In genomic region chr1:115983584-115983983, GRCh38 we compare ENCODE assay signal across 32 cellular contexts.
"Had no signal": no experiment of that assay in that cellular context is flagged by ENCODE, and none has a peak within 500 bp of the region (broad histone marks: within the 10 kb centered on the region; RNA-seq: fewer than 3 reads in every experiment).

No MANE protein-coding gene starts in this region.

- DNase-seq: activated CD4-positive, alpha-beta memory T cell treated with anti-CD3 and anti-CD28 coated beads, Interleukin-2, amount 10 ng/mL, durations not matched to agents 7 days and 5 days; activated CD4-positive, alpha-beta T cell treated with anti-CD3 and anti-CD28 coated beads for 4 hours; activated CD4-positive, alpha-beta T cell treated with anti-CD3 and anti-CD28 coated beads, Interleukin-2, amount 50 U/mL, for 1 hour; activated CD8-positive, alpha-beta memory T cell treated with anti-CD3 and anti-CD28 coated beads for 24 hours; activated CD8-positive, alpha-beta memory T cell treated with anti-CD3 and anti-CD28 coated beads, Interleukin-2, amount 10 ng/mL, durations not matched to agents 7 days and 5 days; activated CD8-positive, alpha-beta memory T cell treated with anti-CD3 and anti-CD28 coated beads, Interleukin-2, amount 50 U/mL, for 48 hours; activated effector memory CD4-positive, alpha-beta T cell treated with Interleukin-2 at 50 U/mL for 16 hours; activated naive CD4-positive, alpha-beta T cell; activated naive CD4-positive, alpha-beta T cell treated with anti-CD3 and anti-CD28 coated beads, Interleukin-2, amount 50 U/mL, for 16 hours; activated naive CD8-positive, alpha-beta T cell treated with anti-CD3 and anti-CD28 coated beads for 36 hours; activated T-cell treated with anti-CD3 and anti-CD28 coated beads, Interleukin-2, amount 50 U/mL, for 48 hours; amniotic stem cell; aorta; brain microvascular endothelial cell; central memory CD4-positive, alpha-beta T cell; Kasumi-1; KG1; MG63; NCI-H1048; NCI-H1105 treated with DMSO at 0.1 percent for 48 hours; NCI-H1436; NCI-H1694; NCI-H1930; NCI-H2081 treated with DMSO at 0.1 percent for 48 hours; NCI-H510A; NCI-H69; SHP77; SJCRH30 had no signal

- H3K9me3 ChIP-seq: MG63, SJCRH30 had no signal

- H3K4me3 ChIP-seq: MG63, SJCRH30, SK-N-MC had no signal

- H3K27me3 ChIP-seq: MG63, SJCRH30 had no signal

- H3K27ac ChIP-seq: brain microvascular endothelial cell, SJCRH30, SK-N-MC had no signal

- H3K36me3 ChIP-seq: brain microvascular endothelial cell, MG63, SJCRH30 had no signal

- FAIRE-seq: TTC549 had no signal

- H3K4me1 ChIP-seq: SJCRH30 had no signal

- ATAC-seq: activated CD4-positive, CD25-positive, alpha-beta regulatory T cell treated with anti-CD3 and anti-CD28 coated beads, Interleukin-2, amount 50 U/mL, for 24 hours; activated CD8-positive, alpha-beta memory T cell treated with anti-CD3 and anti-CD28 coated beads, Interleukin-2, amount 10 ng/mL, durations not matched to agents 7 days and 5 days; Panc1 had no signal
